8 cellular contexts compared by ENCODE assay signal in genomic region chr3:192916455-192917257, GRCh38. TPM values are rescaled to one million over a fixed set of nuclear protein-coding genes. Genes with fewer than 3 reads are reported as not detected.
A peak's percentile ranks its signal among the peaks of the same experiment; 100 is the strongest.
DNase-seq lines count a peak whose midpoint lies in the region; ATAC-seq, FAIRE-seq and TF ChIP-seq lines count a peak whose summit lies in the region.

No MANE protein-coding gene starts in this region.

- TF ChIP-seq EP300 in HepG2 (IDR thresholded peaks at IDR 0.05; ENCODE audit: low read depth in 2 of 2, low read length in 2 of 2): no peak
- TF ChIP-seq EP300 in HepG2 (CRISPR knock-in tag; IDR thresholded peaks at IDR 0.05; ENCODE audit: borderline replicate concordance): no peak

- peaks cover 0 to 28% of the 10 kb centered on the region in 2 experiments; a peak in 2 of 5 replicates for H3K27me3 ChIP-seq in HepG2 (ENCODE audit: control insufficient read depth in 1 of 2, insufficient read depth in 2 of 2, low read length in 2 of 2)

- BruUV-seq in HepG2 (replicated peaks; lab: Mats Ljungman, UMichigan): no TSS peak

- H4K20me1 ChIP-seq in HepG2 (ENCODE audit: insufficient read depth, low read length): 0 out of 2 replicates have a peak, but pooled peaks cover 8% of the 10 kb centered on the region

- H2AFZ ChIP-seq in HepG2 (ENCODE audit: low read length): no peak overlapping the region

- H3K9me3 ChIP-seq in HepG2 (ENCODE audit: low read length): no peaks in the 10 kb centered on the region

- H3K4me2 ChIP-seq in HepG2 (ENCODE audit: low read depth, low read length): peak overlapping the region; percentile 71

- no peak overlapping the region for H3K27ac ChIP-seq in HepG2 (ENCODE audit: extremely low read length, insufficient read depth, low read length)

- FAIRE-seq in HepG2 (lab: Jason Lieb, UNC): no peak

- H3K36me3 ChIP-seq in HepG2 (replicated peaks in 1 of 2; ENCODE audit: control insufficient read depth in 1 of 2, insufficient read depth in 2 of 2, low read length in 2 of 2): no peaks in the 10 kb centered on the region

- DNase-seq in Caki2 (ENCODE audit: low read depth) (peak; percentile 66), NB4 (ENCODE audit: low read depth) (peak; percentile 2), ecto neural progenitor cell (ENCODE audit: low spot score) (peak; percentile 71), HepG2 (ENCODE audit: low spot score) (peak; percentile 24)
- DNase-seq in stimulated activated naive CD4-positive, alpha-beta T cell (lab: John Stamatoyannopoulos, UW): peak in 4 of 6 experiments; percentile 1 to 52 (median 30)

- peak; percentile 31 for ATAC-seq in GM21360 (IDR thresholded peaks at IDR 0.05; ENCODE audit: unreplicated experiment)
- peak; percentile 79 for ATAC-seq in HepG2
- no peak for ATAC-seq in HG03469 (IDR thresholded peaks at IDR 0.05; ENCODE audit: unreplicated experiment)

- in situ Hi-C loops in Caki2 (cut with HindIII; ENCODE audit: low pct_unique_long_range_greater_than_20kb, low sequenced_read_pairs) (no loop called here), HepG2 (cut with HindIII; ENCODE audit: extremely low pct_ligation_motif_present, low pct_unique_long_range_greater_than_20kb) (loop anchor here (25.0 kb wide), 1 partner anchor 671 kb away; the partner anchor contains the start of gene OPA1)

- WGBS in HepG2 (ENCODE audit: low lambda C conversion rate): 0% methylated on average over 28 of the region's 57 CpGs

- TF ChIP-seq CTCF in NB4 (IDR thresholded peaks at IDR 0.05; ENCODE audit: low read depth, low read length): no peak
- TF ChIP-seq CTCF in WI38 (IDR thresholded peaks at IDR 0.05; ENCODE audit: low read depth, low read length): no peak
- TF ChIP-seq CTCF in HepG2 (CRISPR knock-in tag; IDR thresholded peaks at IDR 0.05): peak; percentile 28; the same call in 1 of the 2 replicates

- TF ChIP-seq POLR2A in NB4 (IDR thresholded peaks at IDR 0.05; ENCODE audit: extremely low read depth, insufficient read length) (no peak), HepG2 (IDR thresholded peaks at IDR 0.05; ENCODE audit: insufficient read depth in 1 of 2, low read depth in 2 of 2, low read length in 2 of 2) (no peak)

- peak overlapping the region; percentile 66 for H3K9ac ChIP-seq in HepG2 (ENCODE audit: insufficient read depth, low read depth, low read length)

- intact Hi-C loops in HepG2 (cut with micrococcal nuclease; ENCODE audit: unreplicated experiment): loop anchor here (1.0 to 10.0 kb wide), 5 partner anchors 19 to 124 kb away; no protein-coding TSS in a partner anchor

- H3K79me2 ChIP-seq in HepG2 (ENCODE audit: insufficient read depth, low read length): no peaks in the 10 kb centered on the region

- peaks cover 16% of the 10 kb centered on the region for H3K4me1 ChIP-seq in HepG2 (ENCODE audit: insufficient read depth, low read length)

- POLR2A ChIA-PET in HepG2 (lab: Yijun Ruan, JAX): interaction anchor here (0.6 to 2.7 kb wide), 5 partner anchors 18 to 38 kb away, joined by 3 to 25 read pairs (median 4); no protein-coding TSS in a partner anchor

- no peak for TF ChIP-seq RAD21 in HepG2 (CRISPR knock-in tag; IDR thresholded peaks at IDR 0.05)

- H3K4me3 ChIP-seq in NB4 (ENCODE audit: low read depth, low read length) (no peak overlapping the region), WI38 (ENCODE audit: low read depth, low read length) (peak overlapping the region; percentile 99), HepG2 (replicated peaks in 1 of 3; ENCODE audit: insufficient read depth in 1 of 3, low read depth in 2 of 3, low read length in 3 of 3) (peak overlapping the region; percentile 82 to 94 (median 89))

- CTCF ChIA-PET in HepG2 (lab: Yijun Ruan, JAX; ENCODE audit: low intra/inter-chr PET ratio, low total read pairs): no interaction called here

TF ChIP-seq in HepG2, 621 proteins besides CTCF, POLR2A, EP300 and RAD21 (continues in another document):
- TF ChIP-seq POLR2G (IDR thresholded peaks at IDR 0.05; ENCODE audit: low read depth, low read length) (no peak), ZNF550 (CRISPR knock-in tag; IDR thresholded peaks at IDR 0.05; ENCODE audit: borderline replicate concordance) (no peak), TFDP1 (CRISPR knock-in tag; IDR thresholded peaks at IDR 0.05; ENCODE audit: borderline replicate concordance) (no peak), RXRB (CRISPR knock-in tag; IDR thresholded peaks at IDR 0.05; ENCODE audit: borderline replicate concordance) (no peak), ZNF235 (CRISPR knock-in tag; IDR thresholded peaks at IDR 0.05; ENCODE audit: borderline replicate concordance) (no peak), SAP130 (CRISPR knock-in tag; IDR thresholded peaks at IDR 0.05; ENCODE audit: low read depth) (peak; percentile 52), ZNF121 (CRISPR knock-in tag; IDR thresholded peaks at IDR 0.05) (no peak), ZNF687 (CRISPR knock-in tag; IDR thresholded peaks at IDR 0.05) (peak; percentile 50)

RNA-seq across cellular contexts. Expression of gene MB21D2, which starts 1.0 kb away (rescaled TPM):
- 3.3 and 9.2 TPM in 2 replicates for total RNA-seq in Caki2 (2014; rRNA removed; shearing (Covaris generic); ENCODE audit: low replicate concordance)
- total RNA-seq in HepG2 (2016; rRNA removed; fragmentation: Illumina TruSeq; extraction: Trizol): 1.6 and 2.8 TPM in 2 replicates
- total RNA-seq in HepG2 (2016; cell fraction: cytosol; rRNA removed; fragmentation: Illumina TruSeq; extraction: Trizol; ENCODE audit: low read depth): 0.26 and 0.40 TPM in 2 replicates
- 2.0 and 2.4 TPM in 2 replicates for total RNA-seq in HepG2 (2016; cell fraction: insoluble cytoplasmic fraction; rRNA removed; fragmentation: Illumina TruSeq; extraction: Trizol)
- 0.93 and 1.1 TPM in 2 replicates for total RNA-seq in HepG2 (2016; cell fraction: membrane; rRNA removed; fragmentation: Illumina TruSeq; extraction: Trizol)
- total RNA-seq in HepG2 (2016; cell fraction: nucleus; rRNA removed; fragmentation: Illumina TruSeq; extraction: Trizol): 1.3 and 1.9 TPM in 2 replicates
- 0.85 and 0.90 TPM in 2 replicates for polyA plus RNA-seq in HepG2 (2011; rRNA removed)
- polyA plus RNA-seq in HepG2 (2011; cell fraction: cytosol; rRNA removed): 0.62 and 0.71 TPM in 2 replicates
- 0.37 and 0.73 TPM in 2 replicates for polyA plus RNA-seq in HepG2 (2011; cell fraction: nucleus; rRNA removed)
- 0.79 and 0.98 TPM in 2 replicates for polyA plus RNA-seq in HepG2 (2012)
- 0.07 and 0.15 TPM in 2 replicates for polyA plus RNA-seq in HepG2 (2016; cell fraction: cytosol; fragmentation: Illumina TruSeq; extraction: Trizol; ENCODE audit: low read depth)
- polyA plus RNA-seq in HepG2 (2016; cell fraction: insoluble cytoplasmic fraction; fragmentation: Illumina TruSeq; extraction: Trizol; ENCODE audit: low read depth): 1.9 TPM in 2 replicates
- polyA plus RNA-seq in HepG2 (2016; cell fraction: membrane; fragmentation: Illumina TruSeq; extraction: Trizol; ENCODE audit: low read depth): 0.37 and 0.52 TPM in 2 replicates
- 1.1 and 1.4 TPM in 2 replicates for polyA plus RNA-seq in HepG2 (2016; cell fraction: nucleus; fragmentation: Illumina TruSeq; extraction: Trizol; ENCODE audit: insufficient read depth, low read depth)
- polyA minus RNA-seq in HepG2 (2011; rRNA and poly(A)+ RNA removed; ENCODE audit: low replicate concordance): 2.4 and 4.8 TPM in 2 replicates
- polyA minus RNA-seq in HepG2 (2011; cell fraction: cytosol; rRNA and poly(A)+ RNA removed): 0.97 and 1.3 TPM in 2 replicates
- 2.4 and 3.6 TPM in 2 replicates for polyA minus RNA-seq in HepG2 (2011; cell fraction: nucleus; rRNA and poly(A)+ RNA removed)

Comparison
In these comparisons a context has a peak if more than half of its experiments do, and no peak if none do; other contexts are left out.
1. DNase-seq: peak in every context shown above with its lines; median percentile 71 in ecto neural progenitor cell; 66 in Caki2; 30 in stimulated activated naive CD4-positive, alpha-beta T cell; 24 in HepG2; 2 in NB4.